Comparison of ENCODE assay signal across 21 cellular contexts in the genomic region with DNA sequence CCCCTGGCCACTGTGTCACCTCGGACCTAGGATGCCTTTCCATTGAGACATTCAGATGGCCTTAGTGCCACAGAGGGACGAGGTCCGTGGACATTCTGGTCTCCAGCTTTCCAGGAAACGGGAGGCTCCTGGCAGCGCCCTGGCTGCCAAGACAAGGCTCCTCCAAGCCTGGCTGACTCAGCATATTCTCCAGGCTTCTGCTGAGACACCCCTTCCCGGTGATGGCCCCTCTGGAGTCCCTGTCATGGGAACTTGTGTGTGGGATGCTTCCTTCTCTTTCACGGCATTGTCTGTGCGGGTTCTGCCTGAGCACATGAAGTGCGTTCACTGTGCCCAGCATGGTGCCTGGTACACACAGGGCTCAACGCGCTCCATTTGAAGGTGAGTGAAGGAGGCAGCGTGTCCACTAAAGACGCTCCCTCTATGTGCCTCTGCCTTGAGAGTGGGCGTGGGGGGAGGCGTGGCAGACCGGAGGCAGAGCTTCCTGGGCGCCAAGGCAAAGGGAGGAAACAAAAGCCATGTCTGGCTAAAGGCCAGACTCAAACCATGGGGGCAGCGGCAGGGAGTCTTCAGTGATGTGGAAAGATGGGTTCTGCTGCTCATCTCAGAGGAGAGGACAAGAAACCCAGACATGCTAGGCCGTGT. TPM values are rescaled to one million over a fixed set of nuclear protein-coding genes. Genes with fewer than 3 reads are reported as not detected.
DNase-seq lines count a peak whose midpoint lies in the region; ATAC-seq lines count a peak whose summit lies in the region.
"Had no signal": no experiment of that assay in that cellular context is flagged by ENCODE, and none has a peak within 500 bp of the region (broad histone marks: within the 10 kb centered on the region; RNA-seq: fewer than 3 reads in every experiment).

No MANE protein-coding gene starts in this region.

- H3K36me3 Mint-ChIP-seq in activated naive CD8-positive, alpha-beta T cell, result no peaks in the 10 kb centered on the region
- no peaks in the 10 kb centered on the region for H3K36me3 Mint-ChIP-seq in activated naive CD8-positive, alpha-beta T cell treated with anti-CD3 and anti-CD28 coated beads, Interleukin-2, amount 50 U/mL, for 24 hours (ENCODE audit: low read depth)
- H3K36me3 Mint-ChIP-seq in activated CD4-positive, alpha-beta T cell treated with anti-CD3 and anti-CD28 coated beads, Interleukin-2, amount 10 ng/mL, durations not matched to agents 7 days and 5 days (ENCODE audit: low read depth), result no peaks in the 10 kb centered on the region
- no peaks in the 10 kb centered on the region for H3K36me3 Mint-ChIP-seq in immature natural killer cell
- H3K36me3 Mint-ChIP-seq: CD4-positive, alpha-beta memory T cell had no signal

- H3K4me1 ChIP-seq in mesendoderm (ENCODE audit: control insufficient read depth, low read depth, low read length) (peaks cover 3% of the 10 kb centered on the region), aorta (ENCODE audit: control insufficient read depth in 1 of 2, insufficient read depth in 2 of 2, low read length in 2 of 2) (no peaks in the 10 kb centered on the region)

- no peak overlapping the region for H3K4me2 ChIP-seq in mesendoderm (ENCODE audit: low read length)
- H3K4me2 ChIP-seq: PC-9, SK-N-SH had no signal

- H3K27ac ChIP-seq in mesendoderm (ENCODE audit: low read depth, low read length) (no peak overlapping the region), aorta (ENCODE audit: low read depth in 1 of 2, low read length in 2 of 2) (no peak overlapping the region)
- H3K27ac ChIP-seq: PC-9 had no signal

- H3K23ac ChIP-seq in mesendoderm (ENCODE audit: low read length), result no peak overlapping the region

- no peaks in the 10 kb centered on the region for H3K9me3 Mint-ChIP-seq in activated naive CD8-positive, alpha-beta T cell (ENCODE audit: low read depth)
- H3K9me3 Mint-ChIP-seq in activated naive CD8-positive, alpha-beta T cell treated with anti-CD3 and anti-CD28 coated beads, Interleukin-2, amount 50 U/mL, for 24 hours, result no peaks in the 10 kb centered on the region
- H3K9me3 Mint-ChIP-seq in activated CD4-positive, alpha-beta T cell treated with anti-CD3 and anti-CD28 coated beads, Interleukin-2, amount 10 ng/mL, durations not matched to agents 7 days and 5 days, result no peaks in the 10 kb centered on the region
- no peaks in the 10 kb centered on the region for H3K9me3 Mint-ChIP-seq in immature natural killer cell
- H3K9me3 Mint-ChIP-seq: CD4-positive, alpha-beta memory T cell had no signal

- ATAC-seq in activated naive CD8-positive, alpha-beta T cell treated with anti-CD3 and anti-CD28 coated beads, Interleukin-2, amount 50 U/mL, for 24 hours, result no peak
- ATAC-seq in aorta (ENCODE audit: low FRiP score), result no peak

- H3K18ac ChIP-seq in mesendoderm (ENCODE audit: low read length), result no peak overlapping the region

- no peak overlapping the region for H4K8ac ChIP-seq in mesendoderm (ENCODE audit: low read depth, low read length)

- no peaks in the 10 kb centered on the region for H3K27me3 Mint-ChIP-seq in activated naive CD8-positive, alpha-beta T cell
- peaks cover 2% of the 10 kb centered on the region for H3K27me3 Mint-ChIP-seq in activated naive CD8-positive, alpha-beta T cell treated with anti-CD3 and anti-CD28 coated beads, Interleukin-2, amount 50 U/mL, for 24 hours
- H3K27me3 Mint-ChIP-seq in activated CD4-positive, alpha-beta T cell treated with anti-CD3 and anti-CD28 coated beads, Interleukin-2, amount 10 ng/mL, durations not matched to agents 7 days and 5 days, result peaks cover 14% of the 10 kb centered on the region
- H3K27me3 Mint-ChIP-seq in immature natural killer cell (ENCODE audit: low read depth in 3 of 3), result peaks cover 0 to 5% (median 1%) of the 10 kb centered on the region in 3 donors

- H3K4ac ChIP-seq in mesendoderm (ENCODE audit: low read depth, low read length), result no peak overlapping the region

- POLR2A ChIA-PET in activated CD4-positive, alpha-beta T cell treated with anti-CD3 and anti-CD28 coated beads, Interleukin-2, amount 10 ng/mL, durations not matched to agents 7 days and 5 days (lab: Charles Lee), result no interaction called here

- H2BK120ac ChIP-seq in mesendoderm (ENCODE audit: low read depth, low read length), result no peak overlapping the region

- H3K56ac ChIP-seq in mesendoderm (ENCODE audit: low read length), result peak overlapping the region; percentile 46

- peaks cover 8% of the 10 kb centered on the region for H3K4me1 Mint-ChIP-seq in activated naive CD8-positive, alpha-beta T cell (ENCODE audit: low read depth)
- H3K4me1 Mint-ChIP-seq in activated naive CD8-positive, alpha-beta T cell treated with anti-CD3 and anti-CD28 coated beads, Interleukin-2, amount 50 U/mL, for 24 hours, result peaks cover 11% of the 10 kb centered on the region
- H3K4me1 Mint-ChIP-seq in activated CD4-positive, alpha-beta T cell treated with anti-CD3 and anti-CD28 coated beads, Interleukin-2, amount 10 ng/mL, durations not matched to agents 7 days and 5 days, result peaks cover 15% of the 10 kb centered on the region
- H3K4me1 Mint-ChIP-seq in immature natural killer cell, result peaks cover 0 to 7% of the 10 kb centered on the region in 2 donors

- no peak overlapping the region for H2AK5ac ChIP-seq in mesendoderm (ENCODE audit: low read length)

- H3K9me3 ChIP-seq in aorta (ENCODE audit: control insufficient read depth, low read length), result no peaks in the 10 kb centered on the region
- H3K9me3 ChIP-seq: SK-N-SH had no signal

- intact Hi-C loops in aorta (cut with DNase I), result loop anchor here in 1 of 2 donors (10.0 kb wide), 1 partner anchor 397 kb away; the partner anchor contains the start of gene RAPGEF1

- H3K27ac Mint-ChIP-seq in activated naive CD8-positive, alpha-beta T cell, result peak overlapping the region; percentile 41
- no peak overlapping the region for H3K27ac Mint-ChIP-seq in activated naive CD8-positive, alpha-beta T cell treated with anti-CD3 and anti-CD28 coated beads, Interleukin-2, amount 50 U/mL, for 24 hours
- no peak overlapping the region for H3K27ac Mint-ChIP-seq in activated CD4-positive, alpha-beta T cell treated with anti-CD3 and anti-CD28 coated beads, Interleukin-2, amount 10 ng/mL, durations not matched to agents 7 days and 5 days
- no peak overlapping the region for H3K27ac Mint-ChIP-seq in immature natural killer cell
- H3K27ac Mint-ChIP-seq: B cell; CD4-positive, alpha-beta memory T cell had no signal

- H3K79me2 ChIP-seq in mesendoderm (ENCODE audit: control insufficient read depth, insufficient read depth, low read length), result no peaks in the 10 kb centered on the region

- H3K4me3 Mint-ChIP-seq in activated naive CD8-positive, alpha-beta T cell, result no peak overlapping the region
- H3K4me3 Mint-ChIP-seq in activated naive CD8-positive, alpha-beta T cell treated with anti-CD3 and anti-CD28 coated beads, Interleukin-2, amount 50 U/mL, for 24 hours, result no peak overlapping the region
- no peak overlapping the region for H3K4me3 Mint-ChIP-seq in activated CD4-positive, alpha-beta T cell treated with anti-CD3 and anti-CD28 coated beads, Interleukin-2, amount 10 ng/mL, durations not matched to agents 7 days and 5 days
- H3K4me3 Mint-ChIP-seq in immature natural killer cell, result no peak overlapping the region
- H3K4me3 Mint-ChIP-seq: B cell; CD4-positive, alpha-beta memory T cell had no signal

- H3K36me3 ChIP-seq in mesendoderm (ENCODE audit: control insufficient read depth, insufficient read depth, low read length) (no peaks in the 10 kb centered on the region), aorta (ENCODE audit: control insufficient read depth in 1 of 2, insufficient read depth in 2 of 2, low read length in 1 of 2) (no peaks in the 10 kb centered on the region)

- H3K9ac ChIP-seq in mesendoderm (ENCODE audit: low read length), result no peak overlapping the region
- H3K9ac ChIP-seq: SK-N-SH had no signal

- CTCF ChIA-PET in activated CD4-positive, alpha-beta T cell treated with anti-CD3 and anti-CD28 coated beads, Interleukin-2, amount 10 ng/mL, durations not matched to agents 7 days and 5 days (lab: Charles Lee), result interaction anchor here (0.6 to 1.3 kb wide), 2 partner anchors 11 to 142 kb away, joined by 6 to 7 read pairs; no protein-coding TSS in a partner anchor

- H2BK5ac ChIP-seq in mesendoderm (ENCODE audit: low read length), result no peak overlapping the region

- WGBS in mesendoderm (ENCODE audit: extremely low coverage, insufficient coverage, low lambda C conversion rate), result no CpG with 5 or more reads among the region's 19 CpGs
- 74 to 75% methylated on average over 19 of the region's 19 CpGs for WGBS in aorta, 2 donors

- H3K27me3 ChIP-seq in mesendoderm (ENCODE audit: insufficient read depth, low read length, poor library complexity), result no peaks in the 10 kb centered on the region
- H3K27me3 ChIP-seq in aorta (ENCODE audit: control insufficient read depth in 1 of 2, insufficient read depth in 2 of 2, low read length in 1 of 2), result no peaks in the 10 kb centered on the region

- no peak overlapping the region for H3K4me3 ChIP-seq in mesendoderm (ENCODE audit: low read length)
- H3K4me3 ChIP-seq in aorta (ENCODE audit: low read length in 2 of 2), result no peak overlapping the region
- H3K4me3 ChIP-seq: PC-9 had no signal

- DNase-seq in activated naive CD8-positive, alpha-beta T cell treated with anti-CD3 and anti-CD28 coated beads, Interleukin-2, amount 50 U/mL, for 24 hours, result no peak
- peak; percentile 26 for DNase-seq in RPMI8226
- DNase-seq in mesendoderm, result no peak
- DNase-seq in aorta, result peak; percentile 41 to 47
- no peak for DNase-seq in NCI-H82 treated with DMSO at 0.1 percent for 48 hours (lab: John Stamatoyannopoulos, UW; ENCODE audit: unreplicated experiment)
- DNase-seq in activated CD4-positive, alpha-beta T cell treated with anti-CD3 and anti-CD28 coated beads, Interleukin-2, amount 10 ng/mL, durations not matched to agents 7 days and 5 days, result no peak
- DNase-seq in immature natural killer cell, result no peak
- DNase-seq: ACHN; CD4-positive, alpha-beta memory T cell; DND-41; GDM1; HCEC 1CT; KBM-7; NCI-H1092 treated with DMSO at 0.1 percent for 48 hours; NCI-H1694 treated with DMSO at 0.1 percent for 48 hours; NCI-H2227 treated with DMSO at 0.1 percent for 48 hours; NCI-H748 treated with DMSO at 0.1 percent for 48 hours; PC-9; SK-N-SH had no signal

- no peak overlapping the region for H4K5ac ChIP-seq in mesendoderm (ENCODE audit: low read length)

- no peak overlapping the region for H2BK15ac ChIP-seq in mesendoderm (replicated peaks; ENCODE audit: low read depth)

- no peaks in the 10 kb centered on the region for H3K79me1 ChIP-seq in mesendoderm (ENCODE audit: low read length)

RNA-seq across cellular contexts. Expression of gene PRRC2B, which starts 46.4 kb away (rescaled TPM):
- polyA plus RNA-seq in mesendoderm (2013, experiment 1 of 2), result 62.7 TPM
- 70.0 TPM for polyA plus RNA-seq in mesendoderm (2013, experiment 2 of 2)
- 100 to 1,000 TPM; 200 to 263 TPM for total RNA-seq in aorta
- polyA plus RNA-seq in aorta (10 to 100 TPM; 23.9 to 50.8 TPM), immature natural killer cell (10 to 100 TPM in 1 of 3 donors, 1 to 10 TPM in 2; 2.0 to 48.1 (median 9.6) TPM)
- 100 to 1,000 TPM; 281 to 303 TPM for total RNA-seq in activated CD4-positive, alpha-beta T cell treated with anti-CD3 and anti-CD28 coated beads, Interleukin-2, amount 10 ng/mL, durations not matched to agents 7 days and 5 days

RNA-seq across cellular contexts. Expression of gene PLPP7, which starts 58.0 kb away (rescaled TPM):
- polyA plus RNA-seq in mesendoderm (2013, experiment 1 of 2), result 0.56 TPM
- 0.62 TPM for polyA plus RNA-seq in mesendoderm (2013, experiment 2 of 2)
- total RNA-seq in aorta, result 1 to 10 TPM; 6.6 to 9.5 TPM
- 10 to 100 TPM in 1 of 2 donors, 1 to 10 TPM in 1; 5.6 to 11.1 TPM for polyA plus RNA-seq in aorta
- under 1 TPM in 1 of 2 experiments, not detected in 1; 0.21 TPM for total RNA-seq in activated CD4-positive, alpha-beta T cell treated with anti-CD3 and anti-CD28 coated beads, Interleukin-2, amount 10 ng/mL, durations not matched to agents 7 days and 5 days
- 1 to 10 TPM in 2 of 3 donors, under 1 TPM in 1; 0.44 to 1.4 (median 1.2) TPM for polyA plus RNA-seq in immature natural killer cell
- total RNA-seq: CD4-positive, alpha-beta memory T cell; PC-9 had no signal
- polyA plus RNA-seq: CD4-positive, alpha-beta memory T cell had no signal

Comparison
In these comparisons a context has a peak if more than half of its experiments do, and no peak if none do; other contexts are left out.
1. DNase-seq: peak in RPMI8226 (single experiment) and aorta (2 of 2); none in activated naive CD8-positive, alpha-beta T cell treated with anti-CD3 and anti-CD28 coated beads, Interleukin-2, amount 50 U/mL, for 24 hours (single experiment), mesendoderm (single experiment), NCI-H82 treated with DMSO at 0.1 percent for 48 hours (single experiment), activated CD4-positive, alpha-beta T cell treated with anti-CD3 and anti-CD28 coated beads, Interleukin-2, amount 10 ng/mL, durations not matched to agents 7 days and 5 days (single experiment) and immature natural killer cell (0 of 3).
2. RNA of gene PLPP7, which starts 58.0 kb away (total RNA-seq): 6.6 to 9.5 TPM in aorta; 0.21 TPM in activated CD4-positive, alpha-beta T cell treated with anti-CD3 and anti-CD28 coated beads, Interleukin-2, amount 10 ng/mL, durations not matched to agents 7 days and 5 days; every median in the first group is over 4 times any median in the second.